2 cellular contexts compared by ENCODE assay signal in genomic region chr5:122810405-122810804, GRCh38.
TF ChIP-seq lines count a peak whose summit lies in the region.

No MANE protein-coding gene starts in this region.

TF ChIP-seq in SK-N-SH treated with all-trans-retinoic acid at 6 μM for 48 hours, 23 proteins besides CTCF, POLR2A, EP300 and RAD21 (continued from another document):
- TF ChIP-seq ZNF70 (CRISPR knock-in tag; IDR thresholded peaks at IDR 0.05) (no peak), ZFP3 (CRISPR knock-in tag; IDR thresholded peaks at IDR 0.05) (no peak), ARNTL (CRISPR knock-in tag; IDR thresholded peaks at IDR 0.05; ENCODE audit: borderline replicate concordance, low read depth) (no peak), ZFP30 (CRISPR knock-in tag; IDR thresholded peaks at IDR 0.05) (0 out of 2 replicates have a peak, but pooled peaks have one; percentile 9), TSHZ2 (CRISPR knock-in tag; IDR thresholded peaks at IDR 0.05) (no peak), RARB (CRISPR knock-in tag; IDR thresholded peaks at IDR 0.05) (no peak), ZC3H10 (CRISPR knock-in tag; IDR thresholded peaks at IDR 0.05) (no peak), PPARA (CRISPR knock-in tag; IDR thresholded peaks at IDR 0.05; ENCODE audit: borderline replicate concordance) (no peak)
- TF ChIP-seq, protein P1, sequence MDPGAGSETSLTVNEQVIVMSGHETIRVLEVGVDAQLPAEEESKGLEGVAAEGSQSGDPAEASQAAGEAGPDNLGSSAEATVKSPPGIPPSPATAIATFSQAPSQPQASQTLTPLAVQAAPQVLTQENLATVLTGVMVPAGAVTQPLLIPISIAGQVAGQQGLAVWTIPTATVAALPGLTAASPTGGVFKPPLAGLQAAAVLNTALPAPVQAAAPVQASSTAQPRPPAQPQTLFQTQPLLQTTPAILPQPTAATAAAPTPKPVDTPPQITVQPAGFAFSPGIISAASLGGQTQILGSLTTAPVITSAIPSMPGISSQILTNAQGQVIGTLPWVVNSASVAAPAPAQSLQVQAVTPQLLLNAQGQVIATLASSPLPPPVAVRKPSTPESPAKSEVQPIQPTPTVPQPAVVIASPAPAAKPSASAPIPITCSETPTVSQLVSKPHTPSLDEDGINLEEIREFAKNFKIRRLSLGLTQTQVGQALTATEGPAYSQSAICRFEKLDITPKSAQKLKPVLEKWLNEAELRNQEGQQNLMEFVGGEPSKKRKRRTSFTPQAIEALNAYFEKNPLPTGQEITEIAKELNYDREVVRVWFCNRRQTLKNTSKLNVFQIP (CRISPR knock-in tag; IDR thresholded peaks at IDR 0.05; ENCODE audit: borderline replicate concordance, low read depth), result no peak

TF ChIP-seq in SK-N-SH, 30 proteins besides CTCF, POLR2A, EP300 and RAD21 (continued from another document):
- TF ChIP-seq FOSL2 (IDR thresholded peaks at IDR 0.05; ENCODE audit: borderline replicate concordance, low read depth) (no peak), NRF1 (IDR thresholded peaks at IDR 0.05; ENCODE audit: low read depth, low read length) (no peak), NFIC (IDR thresholded peaks at IDR 0.05; ENCODE audit: borderline replicate concordance) (no peak), GABPA (IDR thresholded peaks at IDR 0.05; ENCODE audit: low read depth) (no peak), JUND (IDR thresholded peaks at IDR 0.05) (no peak), RFX5 (IDR thresholded peaks at IDR 0.05; ENCODE audit: low read length) (no peak)
